Comparison of ENCODE assay signal across 16 cellular contexts in the genomic region with DNA sequence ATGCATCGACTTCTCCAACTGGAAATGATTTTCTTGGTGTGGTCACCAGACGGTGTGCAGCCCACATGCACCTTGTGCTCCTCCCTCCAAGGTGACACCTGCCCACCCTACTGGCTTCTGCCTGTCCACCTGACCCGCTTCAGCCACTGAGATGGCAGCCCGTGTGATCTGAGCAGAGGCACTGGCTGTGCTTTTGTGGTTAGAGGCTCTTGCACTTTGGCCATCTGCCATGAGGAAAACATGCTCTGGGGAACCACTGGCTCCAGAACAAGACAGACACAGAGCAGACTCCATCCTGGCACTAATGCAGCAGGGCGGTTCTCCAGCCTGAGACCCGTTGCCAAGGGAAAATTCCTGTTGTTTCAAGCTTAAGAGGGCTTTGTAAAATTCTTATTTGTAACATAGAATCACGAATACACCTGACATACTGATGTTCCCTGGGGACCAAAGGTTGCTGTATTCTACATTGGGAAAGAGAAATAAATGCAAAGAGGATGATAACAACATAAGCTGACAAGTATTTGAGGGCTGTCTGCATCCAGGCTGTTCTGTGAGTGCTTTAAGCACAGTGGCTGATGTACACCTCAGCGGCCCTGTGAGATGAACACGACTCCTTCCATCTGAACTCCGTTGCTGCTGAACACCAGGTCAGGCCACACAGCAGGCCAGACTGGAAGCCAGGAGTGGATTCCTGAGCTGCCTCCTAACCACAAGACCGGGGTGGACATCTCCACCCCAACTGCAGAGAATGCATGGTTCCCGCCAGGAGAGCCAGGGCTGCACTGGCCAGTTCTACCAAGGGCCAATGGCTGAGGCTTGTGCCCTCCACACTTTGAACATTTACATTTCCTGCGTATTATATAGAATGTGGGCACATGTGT.
DNase-seq lines count a peak whose midpoint lies in the region; ATAC-seq and TF ChIP-seq lines count a peak whose summit lies in the region.
"Had no signal": no experiment of that assay in that cellular context is flagged by ENCODE, and none has a peak within 500 bp of the region (broad histone marks: within the 10 kb centered on the region; RNA-seq: fewer than 3 reads in every experiment).

No MANE protein-coding gene starts in this region.

- H3K9ac ChIP-seq in PC-3 (ENCODE audit: low read length) = no peak overlapping the region

- H3K4me2 ChIP-seq in PC-3 (ENCODE audit: low read length) = no peak overlapping the region

- no peaks in the 10 kb centered on the region for H3K36me3 ChIP-seq in lung (ENCODE audit: control insufficient read depth in 2 of 2, insufficient read depth in 2 of 2, low read length in 2 of 2)
- no peaks in the 10 kb centered on the region for H3K36me3 ChIP-seq in thyroid gland
- H3K36me3 ChIP-seq in PC-3 (ENCODE audit: low read depth, low read length) = no peaks in the 10 kb centered on the region
- H3K36me3 ChIP-seq: SJCRH30 had no signal

- H2AFZ ChIP-seq in PC-3 (ENCODE audit: low read length) = no peak overlapping the region

- TF ChIP-seq CTCF in lung (IDR thresholded peaks at IDR 0.05; ENCODE audit: control extremely low read depth, extremely low read depth) = no peak
- no peak for TF ChIP-seq CTCF in thyroid gland (IDR thresholded peaks at IDR 0.05)
- no peak for TF ChIP-seq CTCF in PC-3 (conservative IDR thresholded peaks at IDR 0.05; ENCODE audit: low read depth, low read length)

- no peaks in the 10 kb centered on the region for H3F3A ChIP-seq in PC-3 (ENCODE audit: low read length, unreplicated experiment)

- H3K9me2 ChIP-seq in PC-3 (replicated peaks; ENCODE audit: low read length) = no peaks in the 10 kb centered on the region

- intact Hi-C loops in thyroid gland (cut with DNase I) (no loop called here), PC-3 (cut with micrococcal nuclease) (no loop called here)

- H4K20me1 ChIP-seq in PC-3 (ENCODE audit: low read length) = no peaks in the 10 kb centered on the region

- BruUV-seq in PC-3 (replicated peaks; lab: Mats Ljungman, UMichigan) = no TSS peak

- H3K9me3 ChIP-seq in lung (ENCODE audit: control insufficient read depth in 2 of 2, insufficient read depth in 1 of 2, low read length in 1 of 2) (no peaks in the 10 kb centered on the region), thyroid gland (no peaks in the 10 kb centered on the region), PC-3 (ENCODE audit: low read length) (no peaks in the 10 kb centered on the region)
- H3K9me3 ChIP-seq: SJCRH30 had no signal

- H3K27me3 Mint-ChIP-seq in T-cell = peaks cover 0 to 2% of the 10 kb centered on the region in 2 donors
- H3K27me3 Mint-ChIP-seq: activated CD8-positive, alpha-beta T cell treated with anti-CD3 and anti-CD28 coated beads for 36 hours had no signal

- peak; percentile 70 for DNase-seq in NCI-H345 (lab: John Stamatoyannopoulos, UW)
- no peak for DNase-seq in NCI-H345 treated with DMSO at 0.1 percent for 48 hours (lab: John Stamatoyannopoulos, UW; ENCODE audit: unreplicated experiment)
- peak in 38 of 58 donors; percentile 6 to 73 (median 34) for DNase-seq in anterior cingulate cortex (lab: John Stamatoyannopoulos, UW)
- peak; percentile 56 for DNase-seq in lung (ENCODE audit: low spot score)
- DNase-seq in thyroid gland = peak; percentile 24 to 47
- DNase-seq in PC-3 = no peak
- DNase-seq in T-cell = no peak
- DNase-seq: activated CD8-positive, alpha-beta T cell treated with anti-CD3 and anti-CD28 coated beads for 36 hours; activated gamma-delta T cell treated with Interleukin-2 at 50 U/mL for 16 hours; immature natural killer cell; naive thymus-derived CD4-positive, alpha-beta T cell; NCI-H774 had no signal

- no peak for ATAC-seq in lung (ENCODE audit: insufficient read depth, low FRiP score)
- no peak for ATAC-seq in PC-3
- ATAC-seq in GM18517 (IDR thresholded peaks at IDR 0.05; ENCODE audit: unreplicated experiment) = no peak
- no peak for ATAC-seq in T-cell (replicated peaks in 1 of 4)
- ATAC-seq: activated CD8-positive, alpha-beta T cell treated with anti-CD3 and anti-CD28 coated beads for 36 hours; naive thymus-derived CD4-positive, alpha-beta T cell had no signal

- POLR2A ChIA-PET in PC-3 (lab: Charles Lee; ENCODE audit: unreplicated experiment) (no interaction called here), T-cell (lab: Charles Lee) (no interaction called here)

- H3K79me2 ChIP-seq in PC-3 (ENCODE audit: low read length) = no peaks in the 10 kb centered on the region

- 59 to 71% methylated on average over 13 of the region's 13 CpGs for WGBS in lung, 2 donors
- 61 to 67% methylated on average over 12 to 13 of the region's 13 CpGs for WGBS in thyroid gland, 2 donors

- H3K4me1 ChIP-seq in lung (ENCODE audit: control insufficient read depth in 2 of 2, insufficient read depth in 2 of 2, low read length in 2 of 2) (peaks cover 0 to 1% of the 10 kb centered on the region in 2 donors), thyroid gland (no peaks in the 10 kb centered on the region), PC-3 (ENCODE audit: insufficient read depth, low read length) (no peaks in the 10 kb centered on the region)
- H3K4me1 ChIP-seq: SJCRH30 had no signal

- no peak overlapping the region for H3K27ac Mint-ChIP-seq in T-cell
- H3K27ac Mint-ChIP-seq: activated CD8-positive, alpha-beta T cell treated with anti-CD3 and anti-CD28 coated beads for 36 hours; brain; immature natural killer cell; naive thymus-derived CD4-positive, alpha-beta T cell had no signal

- peaks cover 4 to 6% (median 4%) of the 10 kb centered on the region in 3 donors for H3K9me3 Mint-ChIP-seq in T-cell
- H3K9me3 Mint-ChIP-seq: activated CD8-positive, alpha-beta T cell treated with anti-CD3 and anti-CD28 coated beads for 36 hours had no signal

- H3K36me3 Mint-ChIP-seq in T-cell = no peaks in the 10 kb centered on the region
- H3K36me3 Mint-ChIP-seq: brain; immature natural killer cell; naive thymus-derived CD4-positive, alpha-beta T cell had no signal

- no peak overlapping the region for H3K4me3 Mint-ChIP-seq in T-cell
- H3K4me3 Mint-ChIP-seq: activated CD8-positive, alpha-beta T cell treated with anti-CD3 and anti-CD28 coated beads for 36 hours; brain; immature natural killer cell; naive thymus-derived CD4-positive, alpha-beta T cell had no signal

- no peaks in the 10 kb centered on the region for H3K4me1 Mint-ChIP-seq in T-cell
- H3K4me1 Mint-ChIP-seq: immature natural killer cell; naive thymus-derived CD4-positive, alpha-beta T cell had no signal

- H3K27me3 ChIP-seq in lung (ENCODE audit: control insufficient read depth, insufficient read depth) = no peaks in the 10 kb centered on the region
- H3K27me3 ChIP-seq in thyroid gland = no peaks in the 10 kb centered on the region
- peaks cover 63% of the 10 kb centered on the region for H3K27me3 ChIP-seq in PC-3 (ENCODE audit: low read length)
- H3K27me3 ChIP-seq: SJCRH30 had no signal

- H3K27ac ChIP-seq in lung (ENCODE audit: low read depth in 1 of 2, low read length in 1 of 2) (no peak overlapping the region), thyroid gland (no peak overlapping the region), PC-3 (ENCODE audit: low read length) (no peak overlapping the region)
- H3K27ac ChIP-seq: SJCRH30, skin epidermis had no signal

- H3K4me3 ChIP-seq in lung (no peak overlapping the region), thyroid gland (replicated peaks in 1 of 3) (no peak overlapping the region), PC-3 (ENCODE audit: low read length) (no peak overlapping the region)
- H3K4me3 ChIP-seq: SJCRH30, skin epidermis had no signal

- CTCF ChIA-PET in PC-3 (lab: Charles Lee) (no interaction called here), T-cell (lab: Charles Lee) (no interaction called here)

- TF ChIP-seq POLR2A in thyroid gland (IDR thresholded peaks at IDR 0.05) = no peak

Comparison
In these comparisons a context has a peak if more than half of its experiments do, and no peak if none do; other contexts are left out.
1. DNase-seq: peak in NCI-H345 (single experiment), anterior cingulate cortex (38 of 58), lung (single experiment) and thyroid gland (2 of 2); none in NCI-H345 treated with DMSO at 0.1 percent for 48 hours (single experiment), PC-3 (single experiment) and T-cell (0 of 34).